ENCODE assay signal across 1 cellular context in the genomic region with DNA sequence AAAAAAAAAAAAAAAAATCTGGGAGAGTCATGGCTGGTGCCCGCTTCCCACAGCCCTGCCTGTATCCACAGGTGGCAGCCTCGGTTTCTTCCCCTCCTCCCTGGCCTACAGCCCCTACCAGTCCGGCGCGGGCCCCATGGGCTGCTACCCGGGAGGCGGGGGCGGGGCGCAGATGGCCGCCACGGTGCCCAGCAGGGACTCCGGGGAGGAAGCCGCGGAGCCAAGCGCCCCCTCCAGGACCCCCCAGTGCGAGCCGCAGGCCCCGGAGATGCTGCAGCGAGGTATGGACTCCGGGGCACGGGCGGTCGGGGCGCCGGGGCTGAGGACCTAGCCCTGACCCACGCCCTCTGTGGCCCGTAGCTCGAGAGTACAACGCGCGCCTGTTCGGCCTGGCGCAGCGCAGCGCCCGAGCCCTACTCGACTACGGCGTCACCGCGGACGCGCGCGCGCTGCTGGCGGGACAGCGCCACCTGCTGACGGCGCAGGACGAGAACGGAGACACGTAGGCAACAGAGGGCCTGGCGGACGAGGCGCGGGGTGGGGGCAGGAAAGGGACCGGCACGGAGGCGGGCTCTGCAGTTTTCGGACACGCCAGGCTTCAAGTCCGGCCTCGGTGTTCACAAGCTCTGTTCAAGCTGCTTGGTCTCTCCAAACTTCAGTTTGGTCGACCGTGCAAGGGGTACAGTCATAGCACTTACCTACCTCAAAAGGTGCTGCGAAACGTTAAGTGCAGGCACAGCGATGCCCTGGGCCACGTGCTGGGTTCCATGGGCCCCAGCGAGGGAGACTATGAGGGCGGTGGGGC.
A peak's percentile ranks its signal among the peaks of the same experiment; 100 is the strongest.
TF ChIP-seq lines count a peak whose summit lies in the region.

No MANE protein-coding gene starts in this region.

TF ChIP-seq in HepG2, 621 proteins besides CTCF, POLR2A, EP300 and RAD21 (continued from another document and continues in another):
- TF ChIP-seq, protein P1, sequence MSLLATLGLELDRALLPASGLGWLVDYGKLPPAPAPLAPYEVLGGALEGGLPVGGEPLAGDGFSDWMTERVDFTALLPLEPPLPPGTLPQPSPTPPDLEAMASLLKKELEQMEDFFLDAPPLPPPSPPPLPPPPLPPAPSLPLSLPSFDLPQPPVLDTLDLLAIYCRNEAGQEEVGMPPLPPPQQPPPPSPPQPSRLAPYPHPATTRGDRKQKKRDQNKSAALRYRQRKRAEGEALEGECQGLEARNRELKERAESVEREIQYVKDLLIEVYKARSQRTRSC (CRISPR knock-in tag; IDR thresholded peaks at IDR 0.05; ENCODE audit: low read depth), result no peak
- TF ChIP-seq SALL2 (CRISPR knock-in tag; IDR thresholded peaks at IDR 0.05) (peak; percentile 59; the same call in 1 of the 2 replicates), ZNF350 (CRISPR knock-in tag; IDR thresholded peaks at IDR 0.05; ENCODE audit: borderline replicate concordance, low read depth) (peak; percentile 80), MTF2 (CRISPR knock-in tag; IDR thresholded peaks at IDR 0.05; ENCODE audit: borderline replicate concordance) (peak; percentile 88; the same call in 1 of the 2 replicates), AGO2 (optimal IDR thresholded peaks at IDR 0.05; ENCODE audit: low read depth, low read length) (peak; percentile 83), YY1 (IDR thresholded peaks at IDR 0.05; ENCODE audit: insufficient read depth, insufficient replicate concordance, low read depth, low read length) (peak; percentile 75), ZSCAN20 (CRISPR knock-in tag; IDR thresholded peaks at IDR 0.05; ENCODE audit: borderline replicate concordance) (no peak), ELF1 (CRISPR knock-in tag; IDR thresholded peaks at IDR 0.05) (peak; percentile 61), ZNF230 (CRISPR knock-in tag; IDR thresholded peaks at IDR 0.05) (0 out of 2 replicates have a peak, but pooled peaks have one; percentile 36), ZNF484 (CRISPR knock-in tag; IDR thresholded peaks at IDR 0.05; ENCODE audit: borderline replicate concordance, low read depth) (no peak), ZNF670 (CRISPR knock-in tag; IDR thresholded peaks at IDR 0.05; ENCODE audit: borderline replicate concordance) (peak; percentile 44; the same call in 1 of the 2 replicates), ZNF775 (CRISPR knock-in tag; IDR thresholded peaks at IDR 0.05; ENCODE audit: borderline replicate concordance) (no peak), FOXA3 (CRISPR knock-in tag; IDR thresholded peaks at IDR 0.05) (peak; percentile 63), RFX3 (CRISPR knock-in tag; IDR thresholded peaks at IDR 0.05) (no peak), ZNF546 (CRISPR knock-in tag; conservative IDR thresholded peaks at IDR 0.05) (0 out of 2 replicates have a peak, but pooled peaks have one; percentile 23), XBP1 (CRISPR knock-in tag; IDR thresholded peaks at IDR 0.05) (no peak), PITX1 (CRISPR knock-in tag; IDR thresholded peaks at IDR 0.05) (peak; percentile 67; the same call in 1 of the 2 replicates), MED8 (CRISPR knock-in tag; IDR thresholded peaks at IDR 0.05; ENCODE audit: insufficient replicate concordance) (peak; percentile 90), ATRX (CRISPR knock-in tag; IDR thresholded peaks at IDR 0.05; ENCODE audit: borderline replicate concordance) (no peak), TBL1XR1 (IDR thresholded peaks at IDR 0.05; ENCODE audit: borderline replicate concordance, low read length, partially characterized antibody) (no peak), ZNF234 (CRISPR knock-in tag; conservative IDR thresholded peaks at IDR 0.05) (no peak), ZSCAN31 (CRISPR knock-in tag; IDR thresholded peaks at IDR 0.05; ENCODE audit: low read depth) (peak; percentile 96), ZKSCAN8 (CRISPR knock-in tag; IDR thresholded peaks at IDR 0.05; ENCODE audit: borderline replicate concordance) (0 out of 2 replicates have a peak, but pooled peaks have one; percentile 82), RBAK (CRISPR knock-in tag; IDR thresholded peaks at IDR 0.05) (no peak), POGZ (CRISPR knock-in tag; IDR thresholded peaks at IDR 0.05) (peak; percentile 89), NCOA2 (CRISPR knock-in tag; IDR thresholded peaks at IDR 0.05) (peak; percentile 66; the same call in 1 of the 2 replicates), GATAD1 (CRISPR knock-in tag; IDR thresholded peaks at IDR 0.05) (peak; percentile 84), U2AF2 (IDR thresholded peaks at IDR 0.05; ENCODE audit: low read depth, low read length) (no peak), ARID2 (CRISPR knock-in tag; IDR thresholded peaks at IDR 0.05; ENCODE audit: borderline replicate concordance) (0 out of 2 replicates have a peak, but pooled peaks have one; percentile 50)
- TF ChIP-seq, protein P2, sequence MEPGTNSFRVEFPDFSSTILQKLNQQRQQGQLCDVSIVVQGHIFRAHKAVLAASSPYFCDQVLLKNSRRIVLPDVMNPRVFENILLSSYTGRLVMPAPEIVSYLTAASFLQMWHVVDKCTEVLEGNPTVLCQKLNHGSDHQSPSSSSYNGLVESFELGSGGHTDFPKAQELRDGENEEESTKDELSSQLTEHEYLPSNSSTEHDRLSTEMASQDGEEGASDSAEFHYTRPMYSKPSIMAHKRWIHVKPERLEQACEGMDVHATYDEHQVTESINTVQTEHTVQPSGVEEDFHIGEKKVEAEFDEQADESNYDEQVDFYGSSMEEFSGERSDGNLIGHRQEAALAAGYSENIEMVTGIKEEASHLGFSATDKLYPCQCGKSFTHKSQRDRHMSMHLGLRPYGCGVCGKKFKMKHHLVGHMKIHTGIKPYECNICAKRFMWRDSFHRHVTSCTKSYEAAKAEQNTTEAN (CRISPR knock-in tag; conservative IDR thresholded peaks at IDR 0.05), result no peak
- TF ChIP-seq, protein P3, sequence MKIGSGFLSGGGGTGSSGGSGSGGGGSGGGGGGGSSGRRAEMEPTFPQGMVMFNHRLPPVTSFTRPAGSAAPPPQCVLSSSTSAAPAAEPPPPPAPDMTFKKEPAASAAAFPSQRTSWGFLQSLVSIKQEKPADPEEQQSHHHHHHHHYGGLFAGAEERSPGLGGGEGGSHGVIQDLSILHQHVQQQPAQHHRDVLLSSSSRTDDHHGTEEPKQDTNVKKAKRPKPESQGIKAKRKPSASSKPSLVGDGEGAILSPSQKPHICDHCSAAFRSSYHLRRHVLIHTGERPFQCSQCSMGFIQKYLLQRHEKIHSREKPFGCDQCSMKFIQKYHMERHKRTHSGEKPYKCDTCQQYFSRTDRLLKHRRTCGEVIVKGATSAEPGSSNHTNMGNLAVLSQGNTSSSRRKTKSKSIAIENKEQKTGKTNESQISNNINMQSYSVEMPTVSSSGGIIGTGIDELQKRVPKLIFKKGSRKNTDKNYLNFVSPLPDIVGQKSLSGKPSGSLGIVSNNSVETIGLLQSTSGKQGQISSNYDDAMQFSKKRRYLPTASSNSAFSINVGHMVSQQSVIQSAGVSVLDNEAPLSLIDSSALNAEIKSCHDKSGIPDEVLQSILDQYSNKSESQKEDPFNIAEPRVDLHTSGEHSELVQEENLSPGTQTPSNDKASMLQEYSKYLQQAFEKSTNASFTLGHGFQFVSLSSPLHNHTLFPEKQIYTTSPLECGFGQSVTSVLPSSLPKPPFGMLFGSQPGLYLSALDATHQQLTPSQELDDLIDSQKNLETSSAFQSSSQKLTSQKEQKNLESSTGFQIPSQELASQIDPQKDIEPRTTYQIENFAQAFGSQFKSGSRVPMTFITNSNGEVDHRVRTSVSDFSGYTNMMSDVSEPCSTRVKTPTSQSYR (CRISPR knock-in tag; IDR thresholded peaks at IDR 0.05; ENCODE audit: borderline replicate concordance), result peak; percentile 46
- TF ChIP-seq, protein P4, sequence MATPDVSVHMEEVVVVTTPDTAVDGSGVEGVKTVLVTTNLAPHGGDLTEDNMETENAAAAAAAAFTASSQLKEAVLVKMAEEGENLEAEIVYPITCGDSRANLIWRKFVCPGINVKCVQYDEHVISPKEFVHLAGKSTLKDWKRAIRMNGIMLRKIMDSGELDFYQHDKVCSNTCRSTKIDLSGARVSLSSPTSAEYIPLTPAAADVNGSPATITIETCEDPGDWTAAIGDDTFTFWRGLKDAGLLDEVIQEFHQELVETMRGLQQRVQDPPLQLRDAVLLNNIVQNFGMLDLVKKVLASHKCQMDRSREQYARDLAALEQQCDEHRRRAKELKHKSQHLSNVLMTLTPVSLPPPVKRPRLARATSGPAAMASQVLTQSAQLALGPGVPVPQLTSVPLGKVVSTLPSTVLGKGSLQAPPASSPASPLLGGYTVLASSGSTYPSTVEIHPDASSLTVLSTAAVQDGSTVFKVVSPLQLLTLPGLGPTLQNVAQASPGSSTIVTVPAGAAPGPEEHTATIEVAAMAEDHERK (CRISPR knock-in tag; IDR thresholded peaks at IDR 0.05; ENCODE audit: low read depth), result peak; percentile 83
- TF ChIP-seq, protein P5, sequence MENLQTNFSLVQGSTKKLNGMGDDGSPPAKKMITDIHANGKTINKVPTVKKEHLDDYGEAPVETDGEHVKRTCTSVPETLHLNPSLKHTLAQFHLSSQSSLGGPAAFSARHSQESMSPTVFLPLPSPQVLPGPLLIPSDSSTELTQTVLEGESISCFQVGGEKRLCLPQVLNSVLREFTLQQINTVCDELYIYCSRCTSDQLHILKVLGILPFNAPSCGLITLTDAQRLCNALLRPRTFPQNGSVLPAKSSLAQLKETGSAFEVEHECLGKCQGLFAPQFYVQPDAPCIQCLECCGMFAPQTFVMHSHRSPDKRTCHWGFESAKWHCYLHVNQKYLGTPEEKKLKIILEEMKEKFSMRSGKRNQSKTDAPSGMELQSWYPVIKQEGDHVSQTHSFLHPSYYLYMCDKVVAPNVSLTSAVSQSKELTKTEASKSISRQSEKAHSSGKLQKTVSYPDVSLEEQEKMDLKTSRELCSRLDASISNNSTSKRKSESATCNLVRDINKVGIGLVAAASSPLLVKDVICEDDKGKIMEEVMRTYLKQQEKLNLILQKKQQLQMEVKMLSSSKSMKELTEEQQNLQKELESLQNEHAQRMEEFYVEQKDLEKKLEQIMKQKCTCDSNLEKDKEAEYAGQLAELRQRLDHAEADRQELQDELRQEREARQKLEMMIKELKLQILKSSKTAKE (CRISPR knock-in tag; IDR thresholded peaks at IDR 0.05; ENCODE audit: borderline replicate concordance), result no peak; the same call in 1 of the 2 replicates
- TF ChIP-seq, protein P6, sequence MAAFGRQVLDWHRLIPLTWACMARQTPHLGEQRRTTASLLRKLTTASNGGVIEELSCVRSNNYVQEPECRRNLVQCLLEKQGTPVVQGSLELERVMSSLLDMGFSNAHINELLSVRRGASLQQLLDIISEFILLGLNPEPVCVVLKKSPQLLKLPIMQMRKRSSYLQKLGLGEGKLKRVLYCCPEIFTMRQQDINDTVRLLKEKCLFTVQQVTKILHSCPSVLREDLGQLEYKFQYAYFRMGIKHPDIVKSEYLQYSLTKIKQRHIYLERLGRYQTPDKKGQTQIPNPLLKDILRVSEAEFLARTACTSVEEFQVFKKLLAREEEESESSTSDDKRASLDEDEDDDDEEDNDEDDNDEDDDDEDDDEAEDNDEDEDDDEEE (CRISPR knock-in tag; IDR thresholded peaks at IDR 0.05), result peak; percentile 64; the same call in 1 of the 2 replicates
- TF ChIP-seq, protein P7, sequence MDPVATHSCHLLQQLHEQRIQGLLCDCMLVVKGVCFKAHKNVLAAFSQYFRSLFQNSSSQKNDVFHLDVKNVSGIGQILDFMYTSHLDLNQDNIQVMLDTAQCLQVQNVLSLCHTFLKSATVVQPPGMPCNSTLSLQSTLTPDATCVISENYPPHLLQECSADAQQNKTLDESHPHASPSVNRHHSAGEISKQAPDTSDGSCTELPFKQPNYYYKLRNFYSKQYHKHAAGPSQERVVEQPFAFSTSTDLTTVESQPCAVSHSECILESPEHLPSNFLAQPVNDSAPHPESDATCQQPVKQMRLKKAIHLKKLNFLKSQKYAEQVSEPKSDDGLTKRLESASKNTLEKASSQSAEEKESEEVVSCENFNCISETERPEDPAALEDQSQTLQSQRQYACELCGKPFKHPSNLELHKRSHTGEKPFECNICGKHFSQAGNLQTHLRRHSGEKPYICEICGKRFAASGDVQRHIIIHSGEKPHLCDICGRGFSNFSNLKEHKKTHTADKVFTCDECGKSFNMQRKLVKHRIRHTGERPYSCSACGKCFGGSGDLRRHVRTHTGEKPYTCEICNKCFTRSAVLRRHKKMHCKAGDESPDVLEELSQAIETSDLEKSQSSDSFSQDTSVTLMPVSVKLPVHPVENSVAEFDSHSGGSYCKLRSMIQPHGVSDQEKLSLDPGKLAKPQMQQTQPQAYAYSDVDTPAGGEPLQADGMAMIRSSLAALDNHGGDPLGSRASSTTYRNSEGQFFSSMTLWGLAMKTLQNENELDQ (CRISPR knock-in tag; IDR thresholded peaks at IDR 0.05; ENCODE audit: borderline replicate concordance), result peak; percentile 40; the same call in 1 of the 2 replicates
- TF ChIP-seq, protein P8, sequence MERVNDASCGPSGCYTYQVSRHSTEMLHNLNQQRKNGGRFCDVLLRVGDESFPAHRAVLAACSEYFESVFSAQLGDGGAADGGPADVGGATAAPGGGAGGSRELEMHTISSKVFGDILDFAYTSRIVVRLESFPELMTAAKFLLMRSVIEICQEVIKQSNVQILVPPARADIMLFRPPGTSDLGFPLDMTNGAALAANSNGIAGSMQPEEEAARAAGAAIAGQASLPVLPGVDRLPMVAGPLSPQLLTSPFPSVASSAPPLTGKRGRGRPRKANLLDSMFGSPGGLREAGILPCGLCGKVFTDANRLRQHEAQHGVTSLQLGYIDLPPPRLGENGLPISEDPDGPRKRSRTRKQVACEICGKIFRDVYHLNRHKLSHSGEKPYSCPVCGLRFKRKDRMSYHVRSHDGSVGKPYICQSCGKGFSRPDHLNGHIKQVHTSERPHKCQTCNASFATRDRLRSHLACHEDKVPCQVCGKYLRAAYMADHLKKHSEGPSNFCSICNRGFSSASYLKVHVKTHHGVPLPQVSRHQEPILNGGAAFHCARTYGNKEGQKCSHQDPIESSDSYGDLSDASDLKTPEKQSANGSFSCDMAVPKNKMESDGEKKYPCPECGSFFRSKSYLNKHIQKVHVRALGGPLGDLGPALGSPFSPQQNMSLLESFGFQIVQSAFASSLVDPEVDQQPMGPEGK (CRISPR knock-in tag; IDR thresholded peaks at IDR 0.05), result peak; percentile 93
- TF ChIP-seq, protein P9, sequence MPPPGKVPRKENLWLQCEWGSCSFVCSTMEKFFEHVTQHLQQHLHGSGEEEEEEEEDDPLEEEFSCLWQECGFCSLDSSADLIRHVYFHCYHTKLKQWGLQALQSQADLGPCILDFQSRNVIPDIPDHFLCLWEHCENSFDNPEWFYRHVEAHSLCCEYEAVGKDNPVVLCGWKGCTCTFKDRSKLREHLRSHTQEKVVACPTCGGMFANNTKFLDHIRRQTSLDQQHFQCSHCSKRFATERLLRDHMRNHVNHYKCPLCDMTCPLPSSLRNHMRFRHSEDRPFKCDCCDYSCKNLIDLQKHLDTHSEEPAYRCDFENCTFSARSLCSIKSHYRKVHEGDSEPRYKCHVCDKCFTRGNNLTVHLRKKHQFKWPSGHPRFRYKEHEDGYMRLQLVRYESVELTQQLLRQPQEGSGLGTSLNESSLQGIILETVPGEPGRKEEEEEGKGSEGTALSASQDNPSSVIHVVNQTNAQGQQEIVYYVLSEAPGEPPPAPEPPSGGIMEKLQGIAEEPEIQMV (CRISPR knock-in tag; IDR thresholded peaks at IDR 0.05; ENCODE audit: low read depth), result peak; percentile 99
- TF ChIP-seq, protein P10, sequence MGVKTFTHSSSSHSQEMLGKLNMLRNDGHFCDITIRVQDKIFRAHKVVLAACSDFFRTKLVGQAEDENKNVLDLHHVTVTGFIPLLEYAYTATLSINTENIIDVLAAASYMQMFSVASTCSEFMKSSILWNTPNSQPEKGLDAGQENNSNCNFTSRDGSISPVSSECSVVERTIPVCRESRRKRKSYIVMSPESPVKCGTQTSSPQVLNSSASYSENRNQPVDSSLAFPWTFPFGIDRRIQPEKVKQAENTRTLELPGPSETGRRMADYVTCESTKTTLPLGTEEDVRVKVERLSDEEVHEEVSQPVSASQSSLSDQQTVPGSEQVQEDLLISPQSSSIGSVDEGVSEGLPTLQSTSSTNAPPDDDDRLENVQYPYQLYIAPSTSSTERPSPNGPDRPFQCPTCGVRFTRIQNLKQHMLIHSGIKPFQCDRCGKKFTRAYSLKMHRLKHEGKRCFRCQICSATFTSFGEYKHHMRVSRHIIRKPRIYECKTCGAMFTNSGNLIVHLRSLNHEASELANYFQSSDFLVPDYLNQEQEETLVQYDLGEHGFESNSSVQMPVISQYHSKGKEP (CRISPR knock-in tag; IDR thresholded peaks at IDR 0.05), result no peak
